9 cellular contexts compared by ENCODE assay signal in genomic region chr17:77834170-77835115, GRCh38.
DNase-seq lines count a peak whose midpoint lies in the region; ATAC-seq and TF ChIP-seq lines count a peak whose summit lies in the region.
"Had no signal": no experiment of that assay in that cellular context is flagged by ENCODE, and none has a peak within 500 bp of the region (broad histone marks: within the 10 kb centered on the region; RNA-seq: fewer than 3 reads in every experiment).

No MANE protein-coding gene starts in this region.

- TF ChIP-seq CTCF in RWPE2 (IDR thresholded peaks at IDR 0.05; ENCODE audit: poor library complexity, severe bottlenecking) = no peak
- TF ChIP-seq CTCF in left ventricle myocardium inferior (IDR thresholded peaks at IDR 0.05; ENCODE audit: borderline replicate concordance) = no peak

- DNase-seq in SHP77 (lab: John Stamatoyannopoulos, UW) (peak; percentile 48 to 75), SHP77 treated with DMSO at 0.1 percent for 48 hours (lab: John Stamatoyannopoulos, UW) (no peak), RWPE2 (ENCODE audit: low spot score) (peak; percentile 80), left ventricle myocardium inferior (peak; percentile 55), ecto neural progenitor cell (ENCODE audit: low spot score) (no peak)
- DNase-seq in activated effector memory CD4-positive, alpha-beta T cell treated with Interleukin-2 at 50 U/mL for 16 hours = peak; percentile 62
- peak; percentile 65 to 68 for DNase-seq in stimulated activated CD4-positive, alpha-beta T cell treated with anti-CD3 and anti-CD28 coated beads, Interleukin-15, amount 100 ng/mL, for 48 hours (ENCODE audit: low read depth in 2 of 2)

- H3K27me3 ChIP-seq in RWPE2 (ENCODE audit: insufficient read depth, poor library complexity, severe bottlenecking) = no peaks in the 10 kb centered on the region
- H3K27me3 ChIP-seq in left ventricle myocardium inferior (ENCODE audit: low read depth) = no peaks in the 10 kb centered on the region
- H3K27me3 ChIP-seq: breast epithelium had no signal

- H3K27ac ChIP-seq in RWPE2 (ENCODE audit: poor library complexity, severe bottlenecking) = no peak overlapping the region
- H3K27ac ChIP-seq in left ventricle myocardium inferior (replicated peaks) = peak overlapping the region; percentile 53

- no peak overlapping the region for H3K4me3 ChIP-seq in RWPE2 (ENCODE audit: severe bottlenecking)
- H3K4me3 ChIP-seq in left ventricle myocardium inferior = no peak overlapping the region
- H3K4me3 ChIP-seq: breast epithelium had no signal

- H3K9me3 ChIP-seq in RWPE2 (ENCODE audit: severe bottlenecking) = peaks cover 8% of the 10 kb centered on the region
- no peaks in the 10 kb centered on the region for H3K9me3 ChIP-seq in left ventricle myocardium inferior (replicated peaks)

- H3K4me1 ChIP-seq in RWPE2 (ENCODE audit: insufficient read depth, poor library complexity, severe bottlenecking) (peaks cover 10% of the 10 kb centered on the region), left ventricle myocardium inferior (peaks cover 62% of the 10 kb centered on the region)

- ATAC-seq in RWPE2 (ENCODE audit: low read depth) = peak; percentile 83
- ATAC-seq in HG02938 (IDR thresholded peaks at IDR 0.05; ENCODE audit: unreplicated experiment) = no peak

- H3K36me3 ChIP-seq in RWPE2 (ENCODE audit: low read depth) (no peaks in the 10 kb centered on the region), left ventricle myocardium inferior (no peaks in the 10 kb centered on the region)
- H3K36me3 ChIP-seq: breast epithelium had no signal

- intact Hi-C loops in left ventricle myocardium inferior (cut with micrococcal nuclease) = no loop called here

Comparison
In these comparisons a context has a peak if more than half of its experiments do, and no peak if none do; other contexts are left out.
1. DNase-seq: peak in SHP77 (2 of 2), RWPE2 (single experiment), activated effector memory CD4-positive, alpha-beta T cell treated with Interleukin-2 at 50 U/mL for 16 hours (single experiment), left ventricle myocardium inferior (single experiment) and stimulated activated CD4-positive, alpha-beta T cell treated with anti-CD3 and anti-CD28 coated beads, Interleukin-15, amount 100 ng/mL, for 48 hours (2 of 2); none in SHP77 treated with DMSO at 0.1 percent for 48 hours (single experiment) and ecto neural progenitor cell (single experiment).